In genomic region chr17:16215965-16216316, GRCh38 we compare ENCODE assay signal across 8 cellular contexts. TPM values are rescaled to one million over a fixed set of nuclear protein-coding genes. Genes with fewer than 3 reads are reported as not detected.
DNase-seq lines count a peak whose midpoint lies in the region; ATAC-seq and TF ChIP-seq lines count a peak whose summit lies in the region.

No MANE protein-coding gene starts in this region.

- H3K27ac ChIP-seq in dorsolateral prefrontal cortex (peak overlapping the region; percentile 76 to 99 (median 97)), lower lobe of right lung (peak overlapping the region; percentile 97), temporal lobe (ENCODE audit: low read depth, low read length) (peak overlapping the region; percentile 96)

- no peaks in the 10 kb centered on the region for H3K27me3 ChIP-seq in BJ (ENCODE audit: control insufficient read depth, insufficient read depth, low read length)
- no peaks in the 10 kb centered on the region for H3K27me3 ChIP-seq in dorsolateral prefrontal cortex
- H3K27me3 ChIP-seq in lower lobe of right lung (ENCODE audit: low read depth): no peaks in the 10 kb centered on the region

- POLR2A ChIA-PET in BJ (lab: Charles Lee): no interaction called here

- TF ChIP-seq CTCF in BJ (IDR thresholded peaks at IDR 0.05; ENCODE audit: insufficient read depth, low read depth, low read length) (no peak), dorsolateral prefrontal cortex (IDR thresholded peaks at IDR 0.05 in 54 of 56, conservative IDR thresholded peaks at IDR 0.05 in 2 of 56; ENCODE audit: low read depth in 1 of 56, partially characterized antibody in 56 of 56) (peak in 1 of 56 donors; percentile 4), lower lobe of right lung (IDR thresholded peaks at IDR 0.05) (no peak)

- no peak for DNase-seq in BJ (ENCODE audit: low read depth)
- peak; percentile 66 for DNase-seq in RKO (ENCODE audit: low spot score)
- DNase-seq in dorsolateral prefrontal cortex: peak in 2 of 10 donors; percentile 36 to 50
- peak; percentile 72 for DNase-seq in lower lobe of right lung
- DNase-seq in activated CD4-positive, CD25-positive, alpha-beta regulatory T cell treated with anti-CD3 and anti-CD28 coated beads, Interleukin-2, amount 50 U/mL, for 72 hours: no peak
- DNase-seq in cortex of kidney (lab: John Stamatoyannopoulos, UW): no peak

- H3K36me3 ChIP-seq in BJ (ENCODE audit: control insufficient read depth, insufficient read depth, low read length) (no peaks in the 10 kb centered on the region), lower lobe of right lung (no peaks in the 10 kb centered on the region)

- H3K4me3 ChIP-seq in BJ (ENCODE audit: low read depth, low read length) (peak overlapping the region; percentile 84), dorsolateral prefrontal cortex (peak overlapping the region; percentile 65 to 100 (median 96)), lower lobe of right lung (peak overlapping the region; percentile 87)

- peaks cover 46% of the 10 kb centered on the region for H3K4me1 ChIP-seq in lower lobe of right lung

- intact Hi-C loops in dorsolateral prefrontal cortex (cut with DNase I): loop anchor here (1.0 to 10.0 kb wide), 6 partner anchors 71 to 221 kb away; partner anchors contain the start of genes CENPV (in 2 of the 2), TTC19 (in 2 of the 2) and ZSWIM7 (in 2 of the 2)
- intact Hi-C loops in lower lobe of right lung (cut with DNase I): no loop called here

- CTCF ChIA-PET in BJ (lab: Yijun Ruan, JAX): interaction anchor here (1.3 to 2.2 kb wide), 3 partner anchors 76 to 148 kb away, joined by 3 to 5 read pairs (median 4); no protein-coding TSS in a partner anchor

- ATAC-seq in GM21737 (IDR thresholded peaks at IDR 0.05; ENCODE audit: unreplicated experiment) (peak; percentile 1), lower lobe of right lung (peak; percentile 30 to 35)

- H3K9me3 ChIP-seq in lower lobe of right lung: no peaks in the 10 kb centered on the region

RNA-seq across cellular contexts. Expression of gene NCOR1, which starts 0.6 kb away (rescaled TPM):
- 102 and 109 TPM in 2 replicates for polyA plus RNA-seq in BJ (2011; rRNA removed)
- 212 and 230 TPM in 2 replicates for polyA minus RNA-seq in BJ (2011; rRNA and poly(A)+ RNA removed)
- 100 to 1,000 TPM; 122 to 199 (median 161) TPM for total RNA-seq in dorsolateral prefrontal cortex
- 137 TPM for total RNA-seq in lower lobe of right lung
- 95.9 TPM for total RNA-seq in temporal lobe

RNA-seq across cellular contexts. Expression of gene PIGL, which starts 1.1 kb away (rescaled TPM):
- 15.7 and 23.1 TPM in 2 replicates for polyA plus RNA-seq in BJ (2011; rRNA removed)
- polyA minus RNA-seq in BJ (2011; rRNA and poly(A)+ RNA removed): 14.0 and 15.7 TPM in 2 replicates
- total RNA-seq in dorsolateral prefrontal cortex (10 to 100 TPM; 24.7 to 68.2 (median 43.1) TPM), lower lobe of right lung (24.3 TPM), temporal lobe (13.5 TPM)

Comparison
In these comparisons a context has a peak if more than half of its experiments do, and no peak if none do; other contexts are left out.
1. DNase-seq: peak in RKO (single experiment) and lower lobe of right lung (single experiment); none in BJ (single experiment), activated CD4-positive, CD25-positive, alpha-beta regulatory T cell treated with anti-CD3 and anti-CD28 coated beads, Interleukin-2, amount 50 U/mL, for 72 hours (single experiment) and cortex of kidney (single experiment).
2. Peak in every context shown above with its lines, with median percentiles within 50 percentile points of each other: H3K4me3 ChIP-seq and H3K27ac ChIP-seq.